Comparison of ENCODE assay signal across 19 cellular contexts in the genomic region with DNA sequence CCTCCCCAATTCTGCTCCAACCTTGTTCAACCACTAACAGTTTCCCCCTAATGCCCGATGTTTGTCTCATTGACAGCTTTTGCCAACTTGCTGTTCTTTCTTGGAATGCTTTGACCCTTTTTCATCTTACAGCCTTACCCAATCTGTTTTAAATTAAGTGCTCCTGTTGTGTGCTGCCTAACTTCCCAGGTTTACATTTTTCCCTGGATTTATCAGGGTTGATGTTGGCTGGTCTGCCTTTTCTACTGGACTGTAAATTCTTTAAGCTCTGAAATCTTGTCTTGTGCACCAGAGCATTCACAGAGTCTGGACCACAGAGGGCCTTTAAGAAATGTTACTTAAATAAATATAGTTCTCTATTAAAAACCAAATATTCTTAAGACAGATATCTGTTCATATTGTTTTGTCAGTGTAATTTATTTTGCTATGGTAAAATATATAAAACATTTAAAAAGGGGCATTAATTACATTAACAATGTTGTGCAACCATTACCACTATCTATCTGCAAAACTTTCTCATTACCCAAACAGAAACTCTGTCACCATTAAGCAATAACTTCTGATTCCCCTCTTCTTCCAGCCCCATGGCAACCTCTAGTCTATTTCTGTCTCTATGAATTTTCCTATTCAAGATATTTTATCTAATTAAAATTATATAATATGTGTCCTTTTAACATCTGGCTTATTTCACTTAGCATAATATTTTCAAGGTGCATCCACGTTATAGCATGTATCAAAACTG.
A peak's percentile ranks its signal among the peaks of the same experiment; 100 is the strongest.
DNase-seq lines count a peak whose midpoint lies in the region; ATAC-seq, FAIRE-seq and TF ChIP-seq lines count a peak whose summit lies in the region.
"Had no signal": no experiment of that assay in that cellular context is flagged by ENCODE, and none has a peak within 500 bp of the region (broad histone marks: within the 10 kb centered on the region; RNA-seq: fewer than 3 reads in every experiment).

No MANE protein-coding gene starts in this region.

- H3K27ac ChIP-seq in HepG2 (ENCODE audit: extremely low read length, insufficient read depth, low read length) (no peak overlapping the region), A673 (ENCODE audit: low read depth, low read length, poor library complexity, severe bottlenecking) (no peak overlapping the region)
- H3K27ac ChIP-seq: Peyer's patch had no signal

- H2AFZ ChIP-seq in HepG2 (ENCODE audit: low read length): no peak overlapping the region
- H2AFZ ChIP-seq: GM23338 had no signal

- DNase-seq in AG10803 (ENCODE audit: low read depth): peak; percentile 30
- no peak for DNase-seq in H54 (ENCODE audit: insufficient read length, low spot score)
- DNase-seq in amniotic epithelial cell (ENCODE audit: low read depth): peak; percentile 42
- no peak for DNase-seq in HepG2 (ENCODE audit: low spot score)
- no peak for DNase-seq in mucosa of gallbladder (ENCODE audit: low spot score)
- DNase-seq in A673 (ENCODE audit: low spot score): no peak
- DNase-seq: NCI-H1105, NCI-H187, NCI-H446, NCI-H748 treated with DMSO at 0.1 percent for 48 hours, Peyer's patch, Right ventricle myocardium superior, SW 1271 had no signal

- H3K36me3 ChIP-seq in HepG2 (replicated peaks in 1 of 2; ENCODE audit: control insufficient read depth in 1 of 2, insufficient read depth in 2 of 2, low read length in 2 of 2) (no peaks in the 10 kb centered on the region), A673 (ENCODE audit: insufficient read depth, low read length, poor library complexity, severe bottlenecking) (no peaks in the 10 kb centered on the region)
- H3K36me3 ChIP-seq: Peyer's patch had no signal

- no peak for TF ChIP-seq CTCF in AG10803 (conservative IDR thresholded peaks at IDR 0.05; ENCODE audit: low read length)
- no peak for TF ChIP-seq CTCF in HepG2 (CRISPR knock-in tag; IDR thresholded peaks at IDR 0.05)
- no peak for TF ChIP-seq CTCF in A673 (conservative IDR thresholded peaks at IDR 0.05; ENCODE audit: low read depth, low read length)

- CTCF ChIA-PET in HepG2 (lab: Yijun Ruan, JAX; ENCODE audit: low intra/inter-chr PET ratio, low total read pairs): no interaction called here
- CTCF ChIA-PET in A673 (lab: Charles Lee): no interaction called here

- WGBS in HepG2 (ENCODE audit: low lambda C conversion rate): 35% methylated on average over 2 of the region's 2 CpGs

- no peaks in the 10 kb centered on the region for H3K9me3 ChIP-seq in HepG2 (ENCODE audit: low read length)
- H3K9me3 ChIP-seq in A673 (ENCODE audit: low read depth, low read length, poor library complexity, severe bottlenecking): peaks cover 4% of the 10 kb centered on the region
- H3K9me3 ChIP-seq: Peyer's patch had no signal

- H3K4me3 ChIP-seq in AG10803 (ENCODE audit: low read length) (no peak overlapping the region), HepG2 (replicated peaks in 1 of 3; ENCODE audit: insufficient read depth in 1 of 3, low read depth in 2 of 3, low read length in 3 of 3) (no peak overlapping the region), A673 (ENCODE audit: low read depth, low read length, poor library complexity, severe bottlenecking) (no peak overlapping the region)
- H3K4me3 ChIP-seq: BLaER1 treated with 17β-estradiol and CSF1 and Interleukin-3, amounts not matched to agents 10 nM and 100 nM; GM23338; K562; Peyer's patch had no signal

- H4K20me1 ChIP-seq in HepG2 (ENCODE audit: insufficient read depth, low read length): no peaks in the 10 kb centered on the region
- H4K20me1 ChIP-seq: BLaER1 treated with 17β-estradiol and CSF1 and Interleukin-3, amounts not matched to agents 10 nM and 100 nM had no signal

- no peak for TF ChIP-seq POLR2A in H54 (IDR thresholded peaks at IDR 0.05; ENCODE audit: low read depth, low read length)
- TF ChIP-seq POLR2A in HepG2 (IDR thresholded peaks at IDR 0.05; ENCODE audit: insufficient read depth in 1 of 2, low read depth in 2 of 2, low read length in 2 of 2): no peak

- POLR2A ChIA-PET in HepG2 (lab: Yijun Ruan, JAX): no interaction called here
- POLR2A ChIA-PET in A673 (lab: Charles Lee; ENCODE audit: low non-redundant PET): no interaction called here

- FAIRE-seq in H54 (lab: Jason Lieb, UNC): peak; percentile 48
- FAIRE-seq in HepG2 (lab: Jason Lieb, UNC): no peak
- FAIRE-seq: GM19239, HTR-8/SVneo, K562 had no signal

- H3K79me2 ChIP-seq in HepG2 (ENCODE audit: insufficient read depth, low read length): no peaks in the 10 kb centered on the region

- in situ Hi-C loops in HepG2 (cut with HindIII; ENCODE audit: extremely low pct_ligation_motif_present, low pct_unique_long_range_greater_than_20kb): no loop called here

- intact Hi-C loops in HepG2 (cut with micrococcal nuclease; ENCODE audit: unreplicated experiment): no loop called here
- intact Hi-C loops in A673 (cut with micrococcal nuclease; ENCODE audit: unreplicated experiment): no loop called here

- H3K9ac ChIP-seq in HepG2 (ENCODE audit: insufficient read depth, low read depth, low read length): no peak overlapping the region
- H3K9ac ChIP-seq: BLaER1 treated with 17β-estradiol and CSF1 and Interleukin-3, amounts not matched to agents 10 nM and 100 nM had no signal

- H3K4me2 ChIP-seq in HepG2 (ENCODE audit: low read depth, low read length): no peak overlapping the region
- H3K4me2 ChIP-seq: BLaER1 treated with 17β-estradiol and CSF1 and Interleukin-3, amounts not matched to agents 10 nM and 100 nM; GM23338 had no signal

- TF ChIP-seq EP300 in HepG2 (IDR thresholded peaks at IDR 0.05; ENCODE audit: low read depth in 2 of 2, low read length in 2 of 2) (no peak), HepG2 (CRISPR knock-in tag; IDR thresholded peaks at IDR 0.05; ENCODE audit: borderline replicate concordance) (no peak)

- BruUV-seq in HepG2 (replicated peaks; lab: Mats Ljungman, UMichigan): no TSS peak
- BruUV-seq in A673 (replicated peaks; lab: Mats Ljungman, UMichigan): no TSS peak

- ATAC-seq in HepG2 (no peak), HG03521 (IDR thresholded peaks at IDR 0.05; ENCODE audit: unreplicated experiment) (no peak)
- ATAC-seq: GM23338, K562 had no signal

- H3K4me1 ChIP-seq in HepG2 (ENCODE audit: insufficient read depth, low read length): 0 out of 2 replicates have a peak, but pooled peaks cover 5% of the 10 kb centered on the region
- no peaks in the 10 kb centered on the region for H3K4me1 ChIP-seq in A673 (ENCODE audit: insufficient read depth, low read length, poor library complexity, severe bottlenecking)
- H3K4me1 ChIP-seq: Peyer's patch had no signal

- TF ChIP-seq RAD21 in HepG2 (CRISPR knock-in tag; IDR thresholded peaks at IDR 0.05): no peak

- H3K27me3 ChIP-seq in HepG2 (ENCODE audit: control insufficient read depth in 1 of 2, insufficient read depth in 2 of 2, low read length in 2 of 2) (no peaks in the 10 kb centered on the region), A673 (replicated peaks; ENCODE audit: insufficient read depth, low read depth, low read length, poor library complexity) (no peaks in the 10 kb centered on the region)
- H3K27me3 ChIP-seq: BLaER1 treated with 17β-estradiol and CSF1 and Interleukin-3, amounts not matched to agents 10 nM and 100 nM; Peyer's patch had no signal

TF ChIP-seq in HepG2, 621 proteins besides CTCF, POLR2A, EP300 and RAD21:
- TF ChIP-seq ZNF558 (CRISPR knock-in tag; IDR thresholded peaks at IDR 0.05; ENCODE audit: borderline replicate concordance) (no peak), ZMYM2 (CRISPR knock-in tag; IDR thresholded peaks at IDR 0.05) (no peak), CEBPB (IDR thresholded peaks at IDR 0.05; ENCODE audit: borderline replicate concordance, low read depth, low read length) (0 out of 2 replicates have a peak, but pooled peaks have one; percentile 3), ZNF484 (CRISPR knock-in tag; IDR thresholded peaks at IDR 0.05; ENCODE audit: borderline replicate concordance, low read depth) (no peak)

Comparison
In these comparisons a context has a peak if more than half of its experiments do, and no peak if none do; other contexts are left out.
1. DNase-seq: peak in AG10803 (single experiment) and amniotic epithelial cell (single experiment); none in H54 (single experiment), HepG2 (single experiment), mucosa of gallbladder (single experiment) and A673 (single experiment).